Comparison of ENCODE assay signal across 20 cellular contexts in genomic region chr5:115800108-115800507, GRCh38. TPM values are rescaled to one million over a fixed set of nuclear protein-coding genes. Genes with fewer than 3 reads are reported as not detected.
DNase-seq lines count a peak whose midpoint lies in the region; ATAC-seq, FAIRE-seq and TF ChIP-seq lines count a peak whose summit lies in the region.
"Had no signal": no experiment of that assay in that cellular context is flagged by ENCODE, and none has a peak within 500 bp of the region (broad histone marks: within the 10 kb centered on the region; RNA-seq: fewer than 3 reads in every experiment).

No MANE protein-coding gene starts in this region.

- H3K4me3 Mint-ChIP-seq in activated T-helper 17 cell treated with anti-CD3 and anti-CD28 coated beads, Interleukin-2, amount 50 U/mL, for 72 hours = no peak overlapping the region
- H3K4me3 Mint-ChIP-seq: CD14-positive monocyte; CD4-positive, alpha-beta memory T cell; GM23338; IgD-negative memory B cell had no signal

- H3K36me3 ChIP-seq in right atrium auricular region = no peaks in the 10 kb centered on the region
- H3K36me3 ChIP-seq in liver (ENCODE audit: control insufficient read depth in 4 of 4, insufficient read depth in 3 of 4, low read depth in 1 of 4, low read length in 3 of 4) = peaks cover 0 to 17% (median 6%) of the 10 kb centered on the region in 4 donors
- H3K36me3 ChIP-seq in HepG2 (replicated peaks in 1 of 2; ENCODE audit: control insufficient read depth in 1 of 2, insufficient read depth in 2 of 2, low read length in 2 of 2) = no peaks in the 10 kb centered on the region
- H3K36me3 ChIP-seq in smooth muscle cell (ENCODE audit: low read depth) = no peaks in the 10 kb centered on the region

- DNase-seq in Right ventricle myocardium inferior (ENCODE audit: missing footprints) (no peak), right atrium auricular region (ENCODE audit: low spot score) (no peak), HepG2 (ENCODE audit: low spot score) (no peak), foreskin melanocyte (no peak), smooth muscle cell (lab: John Stamatoyannopoulos, UW; ENCODE audit: unreplicated experiment) (no peak)
- DNase-seq: AML-193; CD4-positive, alpha-beta memory T cell; DMS153; DMS79; GF-D8; HCEC 1CT had no signal

- H3K9me3 ChIP-seq in right atrium auricular region (no peaks in the 10 kb centered on the region), liver (ENCODE audit: control insufficient read depth in 4 of 4, low read length in 3 of 4) (no peaks in the 10 kb centered on the region), HepG2 (ENCODE audit: low read length) (no peaks in the 10 kb centered on the region), smooth muscle cell (replicated peaks; ENCODE audit: low read depth) (no peaks in the 10 kb centered on the region)
- H3K9me3 ChIP-seq: A549 had no signal

- intact Hi-C loops in Right ventricle myocardium inferior (cut with DNase I) (no loop called here), HepG2 (cut with micrococcal nuclease; ENCODE audit: unreplicated experiment) (no loop called here)

- TF ChIP-seq CTCF in right atrium auricular region (IDR thresholded peaks at IDR 0.05) = no peak
- TF ChIP-seq CTCF in liver (IDR thresholded peaks at IDR 0.05; ENCODE audit: low read depth, low read length, missing input control) = no peak
- no peak for TF ChIP-seq CTCF in HepG2 (CRISPR knock-in tag; IDR thresholded peaks at IDR 0.05)
- TF ChIP-seq CTCF in smooth muscle cell (IDR thresholded peaks at IDR 0.05; ENCODE audit: borderline replicate concordance, insufficient read depth, poor library complexity, severe bottlenecking) = no peak

- peak; percentile 50 for ATAC-seq in Right ventricle myocardium inferior
- no peak for ATAC-seq in HepG2
- ATAC-seq in activated T-helper 17 cell treated with anti-CD3 and anti-CD28 coated beads, Interleukin-2, amount 50 U/mL, for 72 hours (replicated peaks) = peak; percentile 2
- ATAC-seq: A549, GM23338 had no signal

- H3K79me2 ChIP-seq in HepG2 (ENCODE audit: insufficient read depth, low read length) = no peaks in the 10 kb centered on the region
- H3K79me2 ChIP-seq in smooth muscle cell (ENCODE audit: low read depth) = no peaks in the 10 kb centered on the region

- peaks cover 4% of the 10 kb centered on the region for H3K27me3 Mint-ChIP-seq in activated T-helper 17 cell treated with anti-CD3 and anti-CD28 coated beads, Interleukin-2, amount 50 U/mL, for 72 hours
- H3K27me3 Mint-ChIP-seq: IgD-negative memory B cell had no signal

- H4K20me1 ChIP-seq in HepG2 (ENCODE audit: insufficient read depth, low read length) (no peaks in the 10 kb centered on the region), smooth muscle cell (ENCODE audit: low read depth) (no peaks in the 10 kb centered on the region)

- no peaks in the 10 kb centered on the region for H3F3A ChIP-seq in smooth muscle cell (ENCODE audit: low read depth)

- in situ Hi-C loops in HepG2 (cut with HindIII; ENCODE audit: extremely low pct_ligation_motif_present, low pct_unique_long_range_greater_than_20kb) = no loop called here

- no peak overlapping the region for H3K27ac Mint-ChIP-seq in activated T-helper 17 cell treated with anti-CD3 and anti-CD28 coated beads, Interleukin-2, amount 50 U/mL, for 72 hours
- H3K27ac Mint-ChIP-seq: CD14-positive monocyte; CD4-positive, alpha-beta memory T cell; GM23338; IgD-negative memory B cell had no signal

- no peaks in the 10 kb centered on the region for H3K36me3 Mint-ChIP-seq in activated T-helper 17 cell treated with anti-CD3 and anti-CD28 coated beads, Interleukin-2, amount 50 U/mL, for 72 hours (ENCODE audit: low read depth)
- H3K36me3 Mint-ChIP-seq: CD14-positive monocyte; CD4-positive, alpha-beta memory T cell; IgD-negative memory B cell had no signal

- H3K9me3 Mint-ChIP-seq in activated T-helper 17 cell treated with anti-CD3 and anti-CD28 coated beads, Interleukin-2, amount 50 U/mL, for 72 hours = no peaks in the 10 kb centered on the region
- H3K9me3 Mint-ChIP-seq: GM23338 had no signal

- CTCF ChIA-PET in HepG2 (lab: Yijun Ruan, JAX; ENCODE audit: low intra/inter-chr PET ratio, low total read pairs) = no interaction called here

- WGBS in liver = 65% methylated on average over 2 of the region's 2 CpGs
- 69% methylated on average over 2 of the region's 2 CpGs for WGBS in HepG2 (ENCODE audit: low lambda C conversion rate)
- WGBS in smooth muscle cell (ENCODE audit: low lambda C conversion rate) = 92% methylated on average over 2 of the region's 2 CpGs

- TF ChIP-seq RAD21 in liver (IDR thresholded peaks at IDR 0.05) (no peak), HepG2 (CRISPR knock-in tag; IDR thresholded peaks at IDR 0.05) (no peak)

- no TSS peak for BruUV-seq in HepG2 (replicated peaks; lab: Mats Ljungman, UMichigan)

- POLR2A ChIA-PET in HepG2 (lab: Yijun Ruan, JAX) = no interaction called here

- H3K27me3 ChIP-seq in right atrium auricular region = no peaks in the 10 kb centered on the region
- H3K27me3 ChIP-seq in liver (ENCODE audit: control insufficient read depth in 4 of 4, insufficient read depth in 4 of 4, low read length in 3 of 4) = no peaks in the 10 kb centered on the region
- H3K27me3 ChIP-seq in HepG2 (ENCODE audit: control insufficient read depth in 1 of 2, insufficient read depth in 2 of 2, low read length in 2 of 2) = no peaks in the 10 kb centered on the region
- H3K27me3 ChIP-seq in smooth muscle cell (ENCODE audit: low read depth) = no peaks in the 10 kb centered on the region

- H3K4me1 ChIP-seq in right atrium auricular region (no peaks in the 10 kb centered on the region), liver (ENCODE audit: control insufficient read depth in 4 of 4, insufficient read depth in 4 of 4, low read length in 3 of 4) (peaks cover 5 to 74% (median 35%) of the 10 kb centered on the region in 4 donors), HepG2 (ENCODE audit: insufficient read depth, low read length) (peaks cover 40% of the 10 kb centered on the region), smooth muscle cell (ENCODE audit: low read depth) (no peaks in the 10 kb centered on the region)
- H3K4me1 ChIP-seq: A549 had no signal

- H3K4me1 Mint-ChIP-seq in activated T-helper 17 cell treated with anti-CD3 and anti-CD28 coated beads, Interleukin-2, amount 50 U/mL, for 72 hours = no peaks in the 10 kb centered on the region
- H3K4me1 Mint-ChIP-seq: CD14-positive monocyte; CD4-positive, alpha-beta memory T cell; GM23338; IgD-negative memory B cell had no signal

- H3K4me2 ChIP-seq in HepG2 (ENCODE audit: low read depth, low read length) (no peak overlapping the region), smooth muscle cell (no peak overlapping the region)
- H3K4me2 ChIP-seq: A549, GM23338 had no signal

- TF ChIP-seq EP300 in HepG2 (IDR thresholded peaks at IDR 0.05; ENCODE audit: low read depth in 2 of 2, low read length in 2 of 2) (no peak), HepG2 (CRISPR knock-in tag; IDR thresholded peaks at IDR 0.05; ENCODE audit: borderline replicate concordance) (no peak)

- TF ChIP-seq POLR2A in HepG2 (IDR thresholded peaks at IDR 0.05; ENCODE audit: insufficient read depth in 1 of 2, low read depth in 2 of 2, low read length in 2 of 2) = no peak

- H2AFZ ChIP-seq in HepG2 (ENCODE audit: low read length) = no peak overlapping the region
- H2AFZ ChIP-seq in smooth muscle cell (ENCODE audit: low read depth) = no peak overlapping the region
- H2AFZ ChIP-seq: GM23338 had no signal

- H3K27ac ChIP-seq in right atrium auricular region (no peak overlapping the region), liver (ENCODE audit: low read depth in 1 of 2, low read length in 2 of 2) (peak overlapping the region; percentile 83 to 84), HepG2 (ENCODE audit: extremely low read length, insufficient read depth, low read length) (no peak overlapping the region), smooth muscle cell (ENCODE audit: low read depth) (no peak overlapping the region)
- H3K27ac ChIP-seq: 22Rv1, A549 had no signal

- FAIRE-seq in HepG2 (lab: Jason Lieb, UNC) = no peak
- FAIRE-seq: A549, H54, HTR-8/SVneo had no signal

- H3K4me3 ChIP-seq in right atrium auricular region = no peak overlapping the region
- no peak overlapping the region for H3K4me3 ChIP-seq in liver (ENCODE audit: low read depth in 1 of 3, low read length in 3 of 3)
- H3K4me3 ChIP-seq in HepG2 (replicated peaks in 1 of 3; ENCODE audit: insufficient read depth in 1 of 3, low read depth in 2 of 3, low read length in 3 of 3) = no peak overlapping the region
- H3K4me3 ChIP-seq in smooth muscle cell = no peak overlapping the region
- H3K4me3 ChIP-seq: A549, GM23338 had no signal

- H3K9ac ChIP-seq in liver (ENCODE audit: low read depth in 1 of 2, low read length in 2 of 2) (no peak overlapping the region), HepG2 (ENCODE audit: insufficient read depth, low read depth, low read length) (no peak overlapping the region), smooth muscle cell (ENCODE audit: low read depth) (no peak overlapping the region)

RNA-seq across cellular contexts. Expression of gene CDO1, which starts 16.4 kb away (rescaled TPM):
- total RNA-seq in Right ventricle myocardium inferior (12.2 TPM), right atrium auricular region (10 to 100 TPM; 24.7 to 66.0 TPM), liver (100 to 1,000 TPM; 212 to 472 TPM), HepG2 (2016; rRNA removed; fragmentation: Illumina TruSeq; extraction: Trizol) (4.4 and 5.3 TPM in 2 replicates), smooth muscle cell (26.3 and 60.8 TPM in 2 replicates)
- polyA plus RNA-seq in liver (100 to 1,000 TPM; 106 to 270 TPM), HepG2 (2011; rRNA removed) (3.2 and 5.2 TPM in 2 replicates), smooth muscle cell (27.2 and 48.4 TPM in 2 replicates)
- total RNA-seq in HepG2 (2016; cell fraction: cytosol; rRNA removed; fragmentation: Illumina TruSeq; extraction: Trizol; ENCODE audit: low read depth) = 1.1 and 1.3 TPM in 2 replicates
- total RNA-seq in HepG2 (2016; cell fraction: insoluble cytoplasmic fraction; rRNA removed; fragmentation: Illumina TruSeq; extraction: Trizol) = 4.2 and 5.4 TPM in 2 replicates
- 1.9 and 2.0 TPM in 2 replicates for total RNA-seq in HepG2 (2016; cell fraction: membrane; rRNA removed; fragmentation: Illumina TruSeq; extraction: Trizol)
- total RNA-seq in HepG2 (2016; cell fraction: nucleus; rRNA removed; fragmentation: Illumina TruSeq; extraction: Trizol) = 1.9 and 2.3 TPM in 2 replicates
- 3.4 and 3.6 TPM in 2 replicates for polyA plus RNA-seq in HepG2 (2011; cell fraction: cytosol; rRNA removed)
- 6.3 and 8.9 TPM in 2 replicates for polyA plus RNA-seq in HepG2 (2011; cell fraction: nucleus; rRNA removed)
- polyA plus RNA-seq in HepG2 (2012) = 3.0 and 4.8 TPM in 2 replicates
- 0.44 and 0.78 TPM in 2 replicates for polyA plus RNA-seq in HepG2 (2016; cell fraction: cytosol; fragmentation: Illumina TruSeq; extraction: Trizol; ENCODE audit: low read depth)
- 4.7 and 5.5 TPM in 2 replicates for polyA plus RNA-seq in HepG2 (2016; cell fraction: insoluble cytoplasmic fraction; fragmentation: Illumina TruSeq; extraction: Trizol; ENCODE audit: low read depth)
- 1.2 and 1.8 TPM in 2 replicates for polyA plus RNA-seq in HepG2 (2016; cell fraction: membrane; fragmentation: Illumina TruSeq; extraction: Trizol; ENCODE audit: low read depth)
- 2.7 and 4.5 TPM in 2 replicates for polyA plus RNA-seq in HepG2 (2016; cell fraction: nucleus; fragmentation: Illumina TruSeq; extraction: Trizol; ENCODE audit: insufficient read depth, low read depth)
- 10.1 TPM in 1 of 2 replicates, not detected in the other for polyA minus RNA-seq in HepG2 (2011; rRNA and poly(A)+ RNA removed; ENCODE audit: low replicate concordance)
- 3.1 and 6.1 TPM in 2 replicates for polyA minus RNA-seq in HepG2 (2011; cell fraction: cytosol; rRNA and poly(A)+ RNA removed)
- polyA minus RNA-seq in HepG2 (2011; cell fraction: nucleus; rRNA and poly(A)+ RNA removed) = 5.4 and 9.6 TPM in 2 replicates
- not detected for total RNA-seq in activated T-helper 17 cell treated with anti-CD3 and anti-CD28 coated beads, Interleukin-2, amount 50 U/mL, for 72 hours
- polyA plus RNA-seq: A549; CD14-positive monocyte; CD4-positive, alpha-beta memory T cell; IgD-negative memory B cell had no signal

RNA-seq across cellular contexts. Expression of gene ATG12, which starts 41.3 kb away (rescaled TPM):
- total RNA-seq in Right ventricle myocardium inferior (23.5 TPM), right atrium auricular region (10 to 100 TPM; 15.7 to 19.4 TPM), liver (10 to 100 TPM; 14.8 to 43.1 TPM), HepG2 (2016; rRNA removed; fragmentation: Illumina TruSeq; extraction: Trizol) (45.1 and 46.4 TPM in 2 replicates), smooth muscle cell (58.6 and 106 TPM in 2 replicates)
- polyA plus RNA-seq in liver (10 to 100 TPM; 15.6 to 32.5 TPM), HepG2 (2011; rRNA removed) (46.5 and 58.1 TPM in 2 replicates), smooth muscle cell (128 and 139 TPM in 2 replicates)
- total RNA-seq in HepG2 (2016; cell fraction: cytosol; rRNA removed; fragmentation: Illumina TruSeq; extraction: Trizol; ENCODE audit: low read depth) = 9.0 and 9.2 TPM in 2 replicates
- 45.8 and 56.5 TPM in 2 replicates for total RNA-seq in HepG2 (2016; cell fraction: insoluble cytoplasmic fraction; rRNA removed; fragmentation: Illumina TruSeq; extraction: Trizol)
- 19.9 and 23.9 TPM in 2 replicates for total RNA-seq in HepG2 (2016; cell fraction: membrane; rRNA removed; fragmentation: Illumina TruSeq; extraction: Trizol)
- 50.0 and 53.8 TPM in 2 replicates for total RNA-seq in HepG2 (2016; cell fraction: nucleus; rRNA removed; fragmentation: Illumina TruSeq; extraction: Trizol)
- 17.7 and 25.4 TPM in 2 replicates for polyA plus RNA-seq in HepG2 (2011; cell fraction: cytosol; rRNA removed)
- 29.3 and 43.5 TPM in 2 replicates for polyA plus RNA-seq in HepG2 (2011; cell fraction: nucleus; rRNA removed)
- 45.7 and 46.0 TPM in 2 replicates for polyA plus RNA-seq in HepG2 (2012)
- 10.3 and 10.8 TPM in 2 replicates for polyA plus RNA-seq in HepG2 (2016; cell fraction: cytosol; fragmentation: Illumina TruSeq; extraction: Trizol; ENCODE audit: low read depth)
- 51.5 and 54.3 TPM in 2 replicates for polyA plus RNA-seq in HepG2 (2016; cell fraction: insoluble cytoplasmic fraction; fragmentation: Illumina TruSeq; extraction: Trizol; ENCODE audit: low read depth)
- 17.9 and 19.4 TPM in 2 replicates for polyA plus RNA-seq in HepG2 (2016; cell fraction: membrane; fragmentation: Illumina TruSeq; extraction: Trizol; ENCODE audit: low read depth)
- polyA plus RNA-seq in HepG2 (2016; cell fraction: nucleus; fragmentation: Illumina TruSeq; extraction: Trizol; ENCODE audit: insufficient read depth, low read depth) = 50.9 and 51.2 TPM in 2 replicates
- polyA minus RNA-seq in HepG2 (2011; rRNA and poly(A)+ RNA removed; ENCODE audit: low replicate concordance) = 17.9 and 33.0 TPM in 2 replicates
- 17.3 and 18.1 TPM in 2 replicates for polyA minus RNA-seq in HepG2 (2011; cell fraction: cytosol; rRNA and poly(A)+ RNA removed)
- polyA minus RNA-seq in HepG2 (2011; cell fraction: nucleus; rRNA and poly(A)+ RNA removed) = 153 and 155 TPM in 2 replicates
- total RNA-seq in activated T-helper 17 cell treated with anti-CD3 and anti-CD28 coated beads, Interleukin-2, amount 50 U/mL, for 72 hours = 10 to 100 TPM; 49.4 to 52.7 TPM

RNA-seq across cellular contexts. Expression of gene AP3S1, which starts 41.6 kb away (rescaled TPM):
- total RNA-seq in Right ventricle myocardium inferior (61.9 TPM), right atrium auricular region (10 to 100 TPM; 50.1 to 63.4 TPM), liver (10 to 100 TPM; 40.4 to 41.5 TPM), HepG2 (2016; rRNA removed; fragmentation: Illumina TruSeq; extraction: Trizol) (85.9 and 88.8 TPM in 2 replicates), smooth muscle cell (130 and 224 TPM in 2 replicates)
- polyA plus RNA-seq in liver (10 to 100 TPM; 32.7 to 52.7 TPM), HepG2 (2011; rRNA removed) (28.5 and 50.5 TPM in 2 replicates), smooth muscle cell (180 and 191 TPM in 2 replicates)
- total RNA-seq in HepG2 (2016; cell fraction: cytosol; rRNA removed; fragmentation: Illumina TruSeq; extraction: Trizol; ENCODE audit: low read depth) = 243 and 253 TPM in 2 replicates
- total RNA-seq in HepG2 (2016; cell fraction: insoluble cytoplasmic fraction; rRNA removed; fragmentation: Illumina TruSeq; extraction: Trizol) = 77.4 and 86.8 TPM in 2 replicates
- 236 and 253 TPM in 2 replicates for total RNA-seq in HepG2 (2016; cell fraction: membrane; rRNA removed; fragmentation: Illumina TruSeq; extraction: Trizol)
- 40.7 and 54.3 TPM in 2 replicates for total RNA-seq in HepG2 (2016; cell fraction: nucleus; rRNA removed; fragmentation: Illumina TruSeq; extraction: Trizol)
- 18.5 and 27.6 TPM in 2 replicates for polyA plus RNA-seq in HepG2 (2011; cell fraction: cytosol; rRNA removed)
- 5.6 and 9.3 TPM in 2 replicates for polyA plus RNA-seq in HepG2 (2011; cell fraction: nucleus; rRNA removed)
- polyA plus RNA-seq in HepG2 (2012) = 78.2 and 104 TPM in 2 replicates
- polyA plus RNA-seq in HepG2 (2016; cell fraction: cytosol; fragmentation: Illumina TruSeq; extraction: Trizol; ENCODE audit: low read depth) = 547 and 588 TPM in 2 replicates
- 158 and 163 TPM in 2 replicates for polyA plus RNA-seq in HepG2 (2016; cell fraction: insoluble cytoplasmic fraction; fragmentation: Illumina TruSeq; extraction: Trizol; ENCODE audit: low read depth)
- 408 and 423 TPM in 2 replicates for polyA plus RNA-seq in HepG2 (2016; cell fraction: membrane; fragmentation: Illumina TruSeq; extraction: Trizol; ENCODE audit: low read depth)
- 74.1 and 89.2 TPM in 2 replicates for polyA plus RNA-seq in HepG2 (2016; cell fraction: nucleus; fragmentation: Illumina TruSeq; extraction: Trizol; ENCODE audit: insufficient read depth, low read depth)
- polyA minus RNA-seq in HepG2 (2011; rRNA and poly(A)+ RNA removed; ENCODE audit: low replicate concordance) = 2.1 and 7.3 TPM in 2 replicates
- polyA minus RNA-seq in HepG2 (2011; cell fraction: cytosol; rRNA and poly(A)+ RNA removed) = 22.5 and 27.5 TPM in 2 replicates
- polyA minus RNA-seq in HepG2 (2011; cell fraction: nucleus; rRNA and poly(A)+ RNA removed) = 39.5 and 46.4 TPM in 2 replicates
- total RNA-seq in activated T-helper 17 cell treated with anti-CD3 and anti-CD28 coated beads, Interleukin-2, amount 50 U/mL, for 72 hours = 100 to 1,000 TPM; 114 to 253 TPM

Comparison
In these comparisons a context has a peak if more than half of its experiments do, and no peak if none do; other contexts are left out.
1. H3K27ac ChIP-seq: peak in liver (2 of 2); none in right atrium auricular region (0 of 2), HepG2 (single experiment) and smooth muscle cell (single experiment).